Comparison of ENCODE assay signal across 17 cellular contexts in the genomic region with DNA sequence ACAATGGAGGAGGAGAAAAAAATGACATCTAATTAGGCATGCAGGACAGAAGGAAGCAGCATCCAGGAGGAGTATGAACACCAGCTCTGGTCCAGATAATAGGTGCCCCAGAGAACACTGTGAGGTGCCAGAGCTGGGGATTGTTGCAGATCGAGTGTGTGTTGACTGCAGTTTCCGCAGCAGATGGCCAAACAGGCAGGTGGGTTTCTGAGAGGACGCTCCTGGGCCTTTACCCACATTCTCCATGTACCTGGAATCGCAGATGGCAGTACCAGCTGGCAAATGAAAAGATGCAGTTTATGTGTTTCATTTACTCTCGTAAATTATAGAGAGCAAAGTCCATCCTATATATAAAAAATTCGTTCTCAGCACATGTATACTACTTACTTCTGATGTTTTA.
"Had no signal": no experiment of that assay in that cellular context is flagged by ENCODE, and none has a peak within 500 bp of the region (broad histone marks: within the 10 kb centered on the region; RNA-seq: fewer than 3 reads in every experiment).

No MANE protein-coding gene starts in this region.

- H3K36me3 ChIP-seq: breast epithelium, heart left ventricle, left ventricle myocardium inferior, right atrium auricular region, tibial artery, vagina had no signal

- H3K9me3 ChIP-seq: breast epithelium, heart left ventricle, left ventricle myocardium inferior, right atrium auricular region, tibial artery, vagina had no signal

- H3K27me3 Mint-ChIP-seq: memory B cell; natural killer cell treated with Interleukin-12 subunit alpha and Interleukin-12 subunit beta and Interleukin-15 and Interleukin-18, amount 100 ng/mL, for 72 hours had no signal

- ATAC-seq: foreskin keratinocyte; heart left ventricle; natural killer cell treated with Interleukin-12 subunit alpha and Interleukin-12 subunit beta and Interleukin-15 and Interleukin-18, amount 100 ng/mL, for 72 hours; stimulated activated effector memory CD8-positive, alpha-beta T cell treated with anti-CD3 and anti-CD28 coated beads, Interleukin-12 subunit alpha, Interleukin-12 subunit beta, amount 100 ng/mL, for 72 hours had no signal

- H3K27ac Mint-ChIP-seq: activated T-helper 1 cell treated with anti-CD3 and anti-CD28 coated beads, Interleukin-12 subunit alpha, Interleukin-12 subunit beta, Interleukin-2, Interleukin-4 antibody, amounts not matched to agents 30 ng/mL and 10 ng/mL and 1 ng/mL, durations not matched to agents 14 hours and 24 hours and 36 hours; memory B cell; natural killer cell treated with Interleukin-12 subunit alpha and Interleukin-12 subunit beta and Interleukin-15 and Interleukin-18, amount 100 ng/mL, for 72 hours; stimulated activated effector memory CD8-positive, alpha-beta T cell treated with anti-CD3 and anti-CD28 coated beads, Interleukin-12 subunit alpha, Interleukin-12 subunit beta, amount 100 ng/mL, for 72 hours had no signal

- H3K36me3 Mint-ChIP-seq: memory B cell; natural killer cell treated with Interleukin-12 subunit alpha and Interleukin-12 subunit beta and Interleukin-15 and Interleukin-18, amount 100 ng/mL, for 72 hours; stimulated activated effector memory CD8-positive, alpha-beta T cell treated with anti-CD3 and anti-CD28 coated beads, Interleukin-12 subunit alpha, Interleukin-12 subunit beta, amount 100 ng/mL, for 72 hours had no signal

- H3K4me3 Mint-ChIP-seq: activated T-helper 1 cell treated with anti-CD3 and anti-CD28 coated beads, Interleukin-12 subunit alpha, Interleukin-12 subunit beta, Interleukin-2, Interleukin-4 antibody, amounts not matched to agents 30 ng/mL and 10 ng/mL and 1 ng/mL, durations not matched to agents 14 hours and 24 hours and 36 hours; memory B cell; natural killer cell treated with Interleukin-12 subunit alpha and Interleukin-12 subunit beta and Interleukin-15 and Interleukin-18, amount 100 ng/mL, for 72 hours; stimulated activated effector memory CD8-positive, alpha-beta T cell treated with anti-CD3 and anti-CD28 coated beads, Interleukin-12 subunit alpha, Interleukin-12 subunit beta, amount 100 ng/mL, for 72 hours had no signal

- H3K4me1 ChIP-seq: breast epithelium, foreskin keratinocyte, heart left ventricle, left ventricle myocardium inferior, right atrium auricular region, tibial artery, vagina had no signal

- H3K4me1 Mint-ChIP-seq: memory B cell; stimulated activated effector memory CD8-positive, alpha-beta T cell treated with anti-CD3 and anti-CD28 coated beads, Interleukin-12 subunit alpha, Interleukin-12 subunit beta, amount 100 ng/mL, for 72 hours had no signal

- H3K9me3 Mint-ChIP-seq: activated T-helper 1 cell treated with anti-CD3 and anti-CD28 coated beads, Interleukin-12 subunit alpha, Interleukin-12 subunit beta, Interleukin-2, Interleukin-4 antibody, amounts not matched to agents 30 ng/mL and 10 ng/mL and 1 ng/mL, durations not matched to agents 14 hours and 24 hours and 36 hours had no signal

- H3K4me3 ChIP-seq: breast epithelium, heart left ventricle, left ventricle myocardium inferior, right atrium auricular region, smooth muscle cell, tibial artery, vagina had no signal

- DNase-seq: activated CD4-positive, alpha-beta T cell treated with anti-CD3 and anti-CD28 coated beads for 48 hours; activated naive CD4-positive, alpha-beta T cell; aorta; foreskin keratinocyte; heart left ventricle; islet precursor cell; left ventricle myocardium inferior; nucleus accumbens; tibial artery had no signal

- H3K27me3 ChIP-seq: breast epithelium, foreskin keratinocyte, heart left ventricle, right atrium auricular region, tibial artery, vagina had no signal
